In the genomic region with DNA sequence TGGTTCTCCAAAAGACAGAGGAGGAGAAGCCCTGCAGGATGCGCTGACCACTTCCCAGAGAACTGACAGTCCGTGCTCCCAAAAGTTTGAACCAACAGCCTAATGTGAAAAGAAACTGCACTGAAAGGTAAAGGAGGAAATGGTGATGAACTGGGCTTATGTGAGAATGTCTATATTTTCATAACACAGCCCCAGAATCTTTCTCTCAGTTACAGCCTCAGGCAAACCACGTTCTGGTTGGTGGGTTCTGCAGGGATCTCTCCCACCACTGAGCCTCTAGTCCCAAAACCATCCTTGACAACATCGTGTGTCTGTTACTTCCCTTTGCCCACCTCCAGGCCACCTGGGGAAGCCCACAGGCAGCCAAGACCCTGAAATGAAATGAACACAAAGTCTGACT, we compare ENCODE assay signal across 1 cellular context.
TF ChIP-seq lines count a peak whose summit lies in the region.

No MANE protein-coding gene starts in this region.

TF ChIP-seq in IMR-90, 13 proteins besides CTCF, POLR2A, EP300 and RAD21 (continued from another document):
- TF ChIP-seq FOS (IDR thresholded peaks at IDR 0.05; ENCODE audit: low read depth, low read length) = no peak
- no peak for TF ChIP-seq CEBPB (IDR thresholded peaks at IDR 0.05; ENCODE audit: low read depth, low read length)
- TF ChIP-seq RFX5 (IDR thresholded peaks at IDR 0.05; ENCODE audit: low read depth, low read length) = no peak
- TF ChIP-seq, protein P1, sequence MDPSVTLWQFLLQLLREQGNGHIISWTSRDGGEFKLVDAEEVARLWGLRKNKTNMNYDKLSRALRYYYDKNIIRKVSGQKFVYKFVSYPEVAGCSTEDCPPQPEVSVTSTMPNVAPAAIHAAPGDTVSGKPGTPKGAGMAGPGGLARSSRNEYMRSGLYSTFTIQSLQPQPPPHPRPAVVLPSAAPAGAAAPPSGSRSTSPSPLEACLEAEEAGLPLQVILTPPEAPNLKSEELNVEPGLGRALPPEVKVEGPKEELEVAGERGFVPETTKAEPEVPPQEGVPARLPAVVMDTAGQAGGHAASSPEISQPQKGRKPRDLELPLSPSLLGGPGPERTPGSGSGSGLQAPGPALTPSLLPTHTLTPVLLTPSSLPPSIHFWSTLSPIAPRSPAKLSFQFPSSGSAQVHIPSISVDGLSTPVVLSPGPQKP (IDR thresholded peaks at IDR 0.05; ENCODE audit: borderline replicate concordance, low read depth, low read length) = no peak
- TF ChIP-seq RCOR1 (IDR thresholded peaks at IDR 0.05; ENCODE audit: insufficient replicate concordance, low read length) = no peak
